Comparison of ENCODE assay signal across 19 cellular contexts in the genomic region with DNA sequence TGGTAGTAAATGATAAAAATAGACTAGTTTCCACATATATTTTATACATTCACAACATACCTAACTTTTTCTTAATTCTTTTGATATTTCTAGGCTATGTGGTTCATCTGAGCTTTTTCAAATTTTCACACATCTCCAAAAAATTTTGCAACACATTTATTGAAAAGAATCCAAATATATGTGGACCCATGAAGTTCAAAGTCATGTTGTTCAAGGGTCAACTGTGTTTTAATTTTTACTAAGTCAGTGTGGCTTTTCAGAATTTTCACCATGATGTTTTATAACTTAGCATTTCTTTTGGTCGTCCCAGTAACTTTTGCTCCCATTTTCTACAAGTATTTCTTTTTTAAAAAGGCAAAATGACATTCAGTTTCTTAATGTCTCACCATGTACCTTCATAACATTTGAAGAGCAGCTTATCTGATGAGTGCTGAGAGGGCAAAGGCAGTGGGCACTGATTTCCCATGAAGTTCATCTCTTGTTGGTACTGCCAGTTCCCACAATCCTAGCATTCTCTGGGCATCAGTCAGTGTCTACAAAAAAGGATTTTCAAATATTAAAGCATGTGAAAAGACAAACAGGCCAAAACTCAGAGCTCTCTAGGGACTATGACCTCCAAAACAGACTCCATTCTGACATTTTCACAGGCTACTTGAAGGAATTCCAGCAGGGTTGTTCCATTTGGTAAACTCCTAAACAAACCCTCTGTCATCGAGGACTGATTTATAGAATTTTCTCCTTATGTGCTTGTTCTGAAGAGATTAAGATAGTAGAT.
DNase-seq lines count a peak whose midpoint lies in the region; ATAC-seq and TF ChIP-seq lines count a peak whose summit lies in the region.
"Had no signal": no experiment of that assay in that cellular context is flagged by ENCODE, and none has a peak within 500 bp of the region (broad histone marks: within the 10 kb centered on the region; RNA-seq: fewer than 3 reads in every experiment).

No MANE protein-coding gene starts in this region.

- peak; percentile 61 to 67 for ATAC-seq in gastrocnemius medialis
- ATAC-seq in activated CD8-positive, alpha-beta memory T cell treated with anti-CD3 and anti-CD28 coated beads, Interleukin-2, amount 10 ng/mL, durations not matched to agents 7 days and 5 days: no peak
- ATAC-seq in HG03045 (IDR thresholded peaks at IDR 0.05; ENCODE audit: unreplicated experiment): no peak

- TF ChIP-seq POLR2A in gastrocnemius medialis (IDR thresholded peaks at IDR 0.05): no peak

- DNase-seq in EH (ENCODE audit: low read depth) (peak; percentile 66), chondrocyte (ENCODE audit: low spot score) (no peak), hepatic stellate cell (ENCODE audit: low spot score) (peak; percentile 49), gastrocnemius medialis (peak in 1 of 2 donors; percentile 19), NCI-H1092 (lab: John Stamatoyannopoulos, UW) (no peak), NCI-H1105 (lab: John Stamatoyannopoulos, UW) (no peak)
- no peak for DNase-seq in activated CD8-positive, alpha-beta memory T cell treated with anti-CD3 and anti-CD28 coated beads, Interleukin-2, amount 10 ng/mL, durations not matched to agents 7 days and 5 days
- DNase-seq: activated effector memory CD4-positive, alpha-beta T cell treated with anti-CD3 and anti-CD28 coated beads, Interleukin-2, amount 50 U/mL, for 16 hours; DMS53; HFFc6; Kasumi-1; NCI-H1694; stimulated activated CD4-positive, alpha-beta T cell treated with anti-CD3 and anti-CD28 coated beads, Interleukin-12 subunit alpha, Interleukin-12 subunit beta, amount 100 ng/mL, for 4 hours; WERI-Rb-1 had no signal

- TF ChIP-seq CTCF in chondrocyte (IDR thresholded peaks at IDR 0.05) (no peak), gastrocnemius medialis (IDR thresholded peaks at IDR 0.05 in 4 of 5, conservative IDR thresholded peaks at IDR 0.05 in 1 of 5) (no peak)

- H3K9me3 ChIP-seq in gastrocnemius medialis: no peaks in the 10 kb centered on the region
- H3K9me3 ChIP-seq: BLaER1, breast epithelium had no signal

- peak overlapping the region; percentile 94 for H3K27ac Mint-ChIP-seq in chondrocyte (ENCODE audit: unreplicated experiment)
- H3K27ac Mint-ChIP-seq in activated CD8-positive, alpha-beta memory T cell treated with anti-CD3 and anti-CD28 coated beads, Interleukin-2, amount 10 ng/mL, durations not matched to agents 7 days and 5 days: no peak overlapping the region
- H3K27ac Mint-ChIP-seq: HFFc6 had no signal

- CTCF ChIA-PET in activated CD8-positive, alpha-beta memory T cell treated with anti-CD3 and anti-CD28 coated beads, Interleukin-2, amount 10 ng/mL, durations not matched to agents 7 days and 5 days (lab: Charles Lee): no interaction called here

- H3K36me3 Mint-ChIP-seq in chondrocyte (ENCODE audit: low read depth): no peaks in the 10 kb centered on the region
- H3K36me3 Mint-ChIP-seq in activated CD8-positive, alpha-beta memory T cell treated with anti-CD3 and anti-CD28 coated beads, Interleukin-2, amount 10 ng/mL, durations not matched to agents 7 days and 5 days: no peaks in the 10 kb centered on the region

- no peaks in the 10 kb centered on the region for H3K36me3 ChIP-seq in gastrocnemius medialis
- H3K36me3 ChIP-seq: breast epithelium, WERI-Rb-1 had no signal

- H3K27ac ChIP-seq in gastrocnemius medialis: peak overlapping the region; percentile 1 to 25 (median 22)
- H3K27ac ChIP-seq: BLaER1, HL-60, SK-N-MC, WERI-Rb-1 had no signal

- H3K4me1 ChIP-seq in gastrocnemius medialis: peaks cover 0 to 30% of the 10 kb centered on the region in 2 donors
- H3K4me1 ChIP-seq: BLaER1, breast epithelium had no signal

- H3K4me3 ChIP-seq in gastrocnemius medialis: no peak overlapping the region
- H3K4me3 ChIP-seq: BLaER1, breast epithelium, SK-N-MC had no signal

- H3K27me3 Mint-ChIP-seq in chondrocyte (ENCODE audit: low read depth): no peaks in the 10 kb centered on the region
- no peaks in the 10 kb centered on the region for H3K27me3 Mint-ChIP-seq in activated CD8-positive, alpha-beta memory T cell treated with anti-CD3 and anti-CD28 coated beads, Interleukin-2, amount 10 ng/mL, durations not matched to agents 7 days and 5 days

- in situ Hi-C loops in gastrocnemius medialis (cut with MboI; ENCODE audit: low sequenced_read_pairs in 4 of 4): no loop called here

- intact Hi-C loops in gastrocnemius medialis (cut with DNase I; ENCODE audit: low total_unique reads): no loop called here

- no peaks in the 10 kb centered on the region for H3K9me3 Mint-ChIP-seq in chondrocyte (ENCODE audit: low read depth)
- H3K9me3 Mint-ChIP-seq in activated CD8-positive, alpha-beta memory T cell treated with anti-CD3 and anti-CD28 coated beads, Interleukin-2, amount 10 ng/mL, durations not matched to agents 7 days and 5 days (ENCODE audit: low read depth): no peaks in the 10 kb centered on the region
- H3K9me3 Mint-ChIP-seq: HFFc6 had no signal

- H3K4me1 Mint-ChIP-seq in chondrocyte (ENCODE audit: low read depth): peaks cover 75% of the 10 kb centered on the region
- no peaks in the 10 kb centered on the region for H3K4me1 Mint-ChIP-seq in activated CD8-positive, alpha-beta memory T cell treated with anti-CD3 and anti-CD28 coated beads, Interleukin-2, amount 10 ng/mL, durations not matched to agents 7 days and 5 days

- no peaks in the 10 kb centered on the region for H3K27me3 ChIP-seq in gastrocnemius medialis
- H3K27me3 ChIP-seq: BLaER1, breast epithelium had no signal

- H3K4me3 Mint-ChIP-seq in chondrocyte (ENCODE audit: unreplicated experiment): peak overlapping the region; percentile 23
- H3K4me3 Mint-ChIP-seq in activated CD8-positive, alpha-beta memory T cell treated with anti-CD3 and anti-CD28 coated beads, Interleukin-2, amount 10 ng/mL, durations not matched to agents 7 days and 5 days: no peak overlapping the region
- H3K4me3 Mint-ChIP-seq: HFFc6 had no signal

Comparison
In these comparisons a context has a peak if more than half of its experiments do, and no peak if none do; other contexts are left out.
1. DNase-seq: peak in EH (single experiment) and hepatic stellate cell (single experiment); none in chondrocyte (single experiment), activated CD8-positive, alpha-beta memory T cell treated with anti-CD3 and anti-CD28 coated beads, Interleukin-2, amount 10 ng/mL, durations not matched to agents 7 days and 5 days (single experiment), NCI-H1092 (single experiment) and NCI-H1105 (single experiment).
2. ATAC-seq: peak in gastrocnemius medialis (2 of 2); none in activated CD8-positive, alpha-beta memory T cell treated with anti-CD3 and anti-CD28 coated beads, Interleukin-2, amount 10 ng/mL, durations not matched to agents 7 days and 5 days (single experiment) and HG03045 (single experiment).